8 cellular contexts compared by ENCODE assay signal in genomic region chr21:15732996-15733329, GRCh38. TPM values are rescaled to one million over a fixed set of nuclear protein-coding genes. Genes with fewer than 3 reads are reported as not detected.
DNase-seq lines count a peak whose midpoint lies in the region; TF ChIP-seq lines count a peak whose summit lies in the region.

No MANE protein-coding gene starts in this region.

- H3K4ac ChIP-seq in trophoblast cell (ENCODE audit: low read depth, low read length) = peak overlapping the region; percentile 98

- DNase-seq in colonic mucosa = no peak
- DNase-seq in trophoblast cell = no peak
- no peak for DNase-seq in cerebellar nuclear complex (lab: John Stamatoyannopoulos, UW)
- no peak for DNase-seq in pons (ENCODE audit: low spot score)
- no peak for DNase-seq in DMS79 (lab: John Stamatoyannopoulos, UW)
- DNase-seq in kidney tubule cell (ENCODE audit: low spot score) = no peak

- H3K9me2 ChIP-seq in DOHH2 (replicated peaks; ENCODE audit: control insufficient read depth, low read length) (no peaks in the 10 kb centered on the region), Loucy (replicated peaks; ENCODE audit: low read depth, low read length) (no peaks in the 10 kb centered on the region)

- H3K4me1 ChIP-seq in DOHH2 (ENCODE audit: control insufficient read depth, low read length) (peaks cover 18% of the 10 kb centered on the region), Loucy (ENCODE audit: insufficient read depth, low read length, poor library complexity, severe bottlenecking) (peaks cover 49% of the 10 kb centered on the region), colonic mucosa (peaks cover 4% of the 10 kb centered on the region), trophoblast cell (ENCODE audit: control insufficient read depth in 1 of 2, insufficient read depth in 2 of 2, low read length in 2 of 2) (no peaks in the 10 kb centered on the region)

- WGBS in trophoblast cell (ENCODE audit: extremely low coverage, insufficient coverage, insufficient read length) = no CpG with 5 or more reads among the region's 3 CpGs

- peak overlapping the region; percentile 67; the same call in 1 of the 2 replicates for H2AFZ ChIP-seq in Loucy (ENCODE audit: low read length)
- H2AFZ ChIP-seq in trophoblast cell (ENCODE audit: insufficient read depth, low read length, poor library complexity) = no peak overlapping the region

- H2BK120ac ChIP-seq in trophoblast cell (ENCODE audit: insufficient read depth, low read length, poor library complexity) = no peak overlapping the region

- H2BK12ac ChIP-seq in trophoblast cell (ENCODE audit: low read length) = no peak overlapping the region

- no peaks in the 10 kb centered on the region for H3K9me3 ChIP-seq in DOHH2 (ENCODE audit: control insufficient read depth, insufficient read depth, low read length)
- no peaks in the 10 kb centered on the region for H3K9me3 ChIP-seq in Loucy (ENCODE audit: insufficient read depth, low read depth, low read length)
- H3K9me3 ChIP-seq in colonic mucosa = no peaks in the 10 kb centered on the region
- H3K9me3 ChIP-seq in trophoblast cell (ENCODE audit: insufficient read depth, low read depth, low read length) = no peaks in the 10 kb centered on the region

- H3K9ac ChIP-seq in Loucy (ENCODE audit: low read depth, low read length, poor library complexity, severe bottlenecking) (peak overlapping the region; percentile 62), colonic mucosa (ENCODE audit: low read depth in 2 of 2, low read length in 2 of 2) (no peak overlapping the region), trophoblast cell (ENCODE audit: low read length) (no peak overlapping the region)

- no peaks in the 10 kb centered on the region for H3K36me3 ChIP-seq in DOHH2 (ENCODE audit: control insufficient read depth, low read length)
- no peaks in the 10 kb centered on the region for H3K36me3 ChIP-seq in Loucy (ENCODE audit: insufficient read depth, low read length)
- no peaks in the 10 kb centered on the region for H3K36me3 ChIP-seq in colonic mucosa
- H3K36me3 ChIP-seq in trophoblast cell (ENCODE audit: control insufficient read depth in 1 of 2, insufficient read depth in 2 of 2, low read length in 2 of 2) = no peaks in the 10 kb centered on the region

- H3K4me3 ChIP-seq in DOHH2 (ENCODE audit: low read length) = peak overlapping the region; percentile 52
- peak overlapping the region; percentile 92 for H3K4me3 ChIP-seq in Loucy (ENCODE audit: low read length, poor library complexity, severe bottlenecking)
- H3K4me3 ChIP-seq in colonic mucosa = peak overlapping the region; percentile 78
- no peak overlapping the region for H3K4me3 ChIP-seq in trophoblast cell (ENCODE audit: low read depth, low read length)

- no peak overlapping the region for H3K18ac ChIP-seq in trophoblast cell (ENCODE audit: low read length)

- H3K79me1 ChIP-seq in trophoblast cell (ENCODE audit: low read length) = peaks cover 12% of the 10 kb centered on the region

- H4K91ac ChIP-seq in trophoblast cell (ENCODE audit: low read depth, low read length) = no peak overlapping the region

- peak overlapping the region; percentile 95 for H3K4me2 ChIP-seq in DOHH2 (ENCODE audit: low read length)
- peak overlapping the region; percentile 95 for H3K4me2 ChIP-seq in Loucy (ENCODE audit: low read depth, low read length, poor library complexity, severe bottlenecking)
- peak overlapping the region; percentile 42 for H3K4me2 ChIP-seq in trophoblast cell (ENCODE audit: low read length)

- H3K79me2 ChIP-seq in DOHH2 (ENCODE audit: control insufficient read depth, low read length) (peaks cover 76% of the 10 kb centered on the region), Loucy (ENCODE audit: insufficient read depth, low read length) (peaks cover 68% of the 10 kb centered on the region), trophoblast cell (ENCODE audit: control insufficient read depth, insufficient read depth, low read length, poor library complexity) (peaks cover 13% of the 10 kb centered on the region)

- intact Hi-C loops in colonic mucosa (cut with DNase I) = loop anchor here (10.0 kb wide), 1 partner anchor 92 kb away; no protein-coding TSS in a partner anchor

- H3F3A ChIP-seq in DOHH2 (ENCODE audit: control insufficient read depth, insufficient read depth) = peaks cover 6% of the 10 kb centered on the region; the same call in 1 of the 2 replicates
- 0 out of 2 replicates have a peak, but pooled peaks cover 4% of the 10 kb centered on the region for H3F3A ChIP-seq in Loucy (ENCODE audit: low read depth)

- H3K27me3 ChIP-seq in DOHH2 (ENCODE audit: control insufficient read depth, low read length) = peaks cover 15% of the 10 kb centered on the region
- no peaks in the 10 kb centered on the region for H3K27me3 ChIP-seq in Loucy (ENCODE audit: insufficient read depth, low read length, poor library complexity, severe bottlenecking)
- H3K27me3 ChIP-seq in colonic mucosa = no peaks in the 10 kb centered on the region
- H3K27me3 ChIP-seq in trophoblast cell (ENCODE audit: insufficient read depth, low read length) = no peaks in the 10 kb centered on the region

- H2BK5ac ChIP-seq in trophoblast cell (ENCODE audit: low read depth, low read length, poor library complexity) = no peak overlapping the region

- no peak overlapping the region for H4K12ac ChIP-seq in trophoblast cell (ENCODE audit: low read depth, low read length)

- H3K23ac ChIP-seq in trophoblast cell (ENCODE audit: low read length) = no peak overlapping the region

- H4K8ac ChIP-seq in trophoblast cell (ENCODE audit: low read depth, low read length) = no peak overlapping the region

- H3K27ac ChIP-seq in DOHH2 (ENCODE audit: low read depth, low read length) = no peak overlapping the region
- peak overlapping the region; percentile 93 for H3K27ac ChIP-seq in colonic mucosa
- no peak overlapping the region for H3K27ac ChIP-seq in trophoblast cell (ENCODE audit: low read depth, low read length)

- peaks cover 5% of the 10 kb centered on the region; the same call in 1 of the 2 replicates for H4K20me1 ChIP-seq in DOHH2 (ENCODE audit: control insufficient read depth, insufficient read depth, low read depth, low read length)
- peaks cover 46% of the 10 kb centered on the region for H4K20me1 ChIP-seq in Loucy (ENCODE audit: insufficient read depth, low read length, poor library complexity, severe bottlenecking)

- no peak for TF ChIP-seq CTCF in DOHH2 (IDR thresholded peaks at IDR 0.05; ENCODE audit: low read depth, low read length, poor library complexity, severe bottlenecking)
- TF ChIP-seq CTCF in Loucy (conservative IDR thresholded peaks at IDR 0.05; ENCODE audit: low read length) = no peak
- no peak for TF ChIP-seq CTCF in colonic mucosa (IDR thresholded peaks at IDR 0.05)

- no peak overlapping the region for H3K14ac ChIP-seq in trophoblast cell (ENCODE audit: low read length)

- no peak overlapping the region for H2AK5ac ChIP-seq in trophoblast cell (ENCODE audit: low read length)

RNA-seq across cellular contexts. Expression of gene USP25, which starts 3.2 kb away (rescaled TPM):
- total RNA-seq in colonic mucosa = 10 to 100 TPM; 30.5 to 46.7 TPM
- polyA plus RNA-seq in trophoblast cell (2013) = 44.5 and 45.5 TPM in 2 replicates

Comparison
In these comparisons a context has a peak if more than half of its experiments do, and no peak if none do; other contexts are left out.
1. H3K4me2 ChIP-seq: peak in every context shown above with its lines; median percentile 95 in DOHH2; 95 in Loucy; 42 in trophoblast cell.